Comparison of ENCODE assay signal across 26 cellular contexts in the genomic region with DNA sequence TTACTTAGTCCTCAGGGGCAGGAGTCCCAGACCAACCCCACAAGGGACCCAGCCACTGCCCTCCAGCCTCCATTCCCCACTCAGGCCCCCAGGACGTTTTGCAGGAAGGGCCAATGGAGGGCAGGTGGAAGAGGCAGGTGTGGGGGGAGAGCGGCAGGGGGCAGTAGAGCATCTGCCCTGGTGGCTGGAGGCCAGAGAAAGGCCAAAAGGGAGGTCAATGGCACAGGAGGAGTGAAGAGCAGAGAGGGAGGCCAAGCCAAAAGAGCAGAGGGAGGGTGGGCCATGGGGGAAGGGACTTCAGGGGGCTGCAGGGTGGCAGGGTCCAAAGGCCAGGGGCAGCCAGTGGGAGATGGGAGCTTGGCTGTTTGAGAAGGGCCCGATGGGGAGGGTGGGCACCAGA. TPM values are rescaled to one million over a fixed set of nuclear protein-coding genes. Genes with fewer than 3 reads are reported as not detected.
DNase-seq lines count a peak whose midpoint lies in the region; ATAC-seq, FAIRE-seq and TF ChIP-seq lines count a peak whose summit lies in the region.
"Had no signal": no experiment of that assay in that cellular context is flagged by ENCODE, and none has a peak within 500 bp of the region (broad histone marks: within the 10 kb centered on the region; RNA-seq: fewer than 3 reads in every experiment).

No MANE protein-coding gene starts in this region.

- H4K91ac ChIP-seq in H9 (ENCODE audit: insufficient read length, low read depth, low read length), result no peak overlapping the region

- H3K4me1 Mint-ChIP-seq in H9, result peaks cover 0 to 5% of the 10 kb centered on the region in 2 experiments; a peak in 3 of 4 replicates
- peaks cover 44% of the 10 kb centered on the region for H3K4me1 Mint-ChIP-seq in stimulated activated effector memory CD8-positive, alpha-beta T cell treated with anti-CD3 and anti-CD28 coated beads, Interleukin-12 subunit alpha, Interleukin-12 subunit beta, amount 100 ng/mL, for 72 hours

- no peak for TF ChIP-seq POLR2A in H54 (IDR thresholded peaks at IDR 0.05; ENCODE audit: low read depth, low read length)

- H3K9me3 Mint-ChIP-seq in H9, result peaks cover 4 to 8% of the 10 kb centered on the region in 2 experiments; a peak in 4 of 5 replicates
- H3K9me3 Mint-ChIP-seq in stimulated activated effector memory CD8-positive, alpha-beta T cell treated with anti-CD3 and anti-CD28 coated beads, Interleukin-12 subunit alpha, Interleukin-12 subunit beta, amount 100 ng/mL, for 72 hours, result no peaks in the 10 kb centered on the region
- H3K9me3 Mint-ChIP-seq: type B pancreatic cell had no signal

- H3K4ac ChIP-seq in H9 (ENCODE audit: low read depth, low read length), result no peak overlapping the region

- H3K9me2 ChIP-seq in SK-N-SH, result no peaks in the 10 kb centered on the region

- TF ChIP-seq CTCF in SK-N-SH (IDR thresholded peaks at IDR 0.05) (no peak), H9 (conservative IDR thresholded peaks at IDR 0.05) (peak; percentile 24; the same call in 1 of the 3 replicates), brain microvascular endothelial cell (IDR thresholded peaks at IDR 0.05; ENCODE audit: low read depth, low read length, missing control alignments) (peak; percentile 4)

- H3K27me3 Mint-ChIP-seq in H9 (ENCODE audit: low read depth), result peaks cover 2% of the 10 kb centered on the region

- ATAC-seq in SK-N-SH treated with all-trans-retinoic acid at 6 μM for 48 hours (no peak), HG03175 (IDR thresholded peaks at IDR 0.05; ENCODE audit: unreplicated experiment) (no peak)
- no peak for ATAC-seq in stimulated activated effector memory CD8-positive, alpha-beta T cell treated with anti-CD3 and anti-CD28 coated beads, Interleukin-12 subunit alpha, Interleukin-12 subunit beta, amount 100 ng/mL, for 72 hours
- ATAC-seq: activated CD4-positive, alpha-beta T cell treated with anti-CD3 and anti-CD28 coated beads for 36 hours; body of pancreas; heart left ventricle had no signal

- H2BK5ac ChIP-seq in H9 (ENCODE audit: insufficient read length, low read length), result no peak overlapping the region

- no peak overlapping the region for H3K27ac ChIP-seq in SK-N-SH (ENCODE audit: low read depth in 2 of 2, low read length in 1 of 2)
- no peak overlapping the region for H3K27ac ChIP-seq in H9 (ENCODE audit: insufficient read length, low read depth, low read length)
- H3K27ac ChIP-seq in brain microvascular endothelial cell, result no peak overlapping the region
- H3K27ac ChIP-seq: body of pancreas, heart left ventricle, left ventricle myocardium inferior had no signal

- no peak overlapping the region for H4K5ac ChIP-seq in H9 (ENCODE audit: insufficient read length, low read depth, low read length)

- CTCF ChIA-PET in SK-N-SH (lab: Yijun Ruan, JAX), result interaction anchor here (1.1 to 1.3 kb wide), 3 partner anchors 29 to 45 kb away, joined by 3 to 4 read pairs (median 3); no protein-coding TSS in a partner anchor

- H3F3A ChIP-seq in SK-N-SH (replicated peaks; ENCODE audit: insufficient read depth), result no peaks in the 10 kb centered on the region

- H3K36me3 Mint-ChIP-seq in H9 (ENCODE audit: insufficient read depth in 1 of 3, low read depth in 3 of 3), result peaks cover 0 to 4% (median 2%) of the 10 kb centered on the region in 3 experiments; a peak in 3 of 7 replicates
- peaks cover 26% of the 10 kb centered on the region for H3K36me3 Mint-ChIP-seq in stimulated activated effector memory CD8-positive, alpha-beta T cell treated with anti-CD3 and anti-CD28 coated beads, Interleukin-12 subunit alpha, Interleukin-12 subunit beta, amount 100 ng/mL, for 72 hours
- H3K36me3 Mint-ChIP-seq: type B pancreatic cell had no signal

- H2BK15ac ChIP-seq in H9 (ENCODE audit: low read depth, low read length), result no peak overlapping the region

- H3K27me3 ChIP-seq in SK-N-SH (ENCODE audit: insufficient read depth) (no peaks in the 10 kb centered on the region; the same call in 1 of the 2 replicates), H9 (ENCODE audit: insufficient read depth, low read length) (no peaks in the 10 kb centered on the region), brain microvascular endothelial cell (replicated peaks) (no peaks in the 10 kb centered on the region)
- H3K27me3 ChIP-seq: body of pancreas had no signal

- 45% methylated on average over 3 of the region's 3 CpGs for WGBS in SK-N-SH (ENCODE audit: low lambda C conversion rate)
- WGBS in H9 (ENCODE audit: extremely low coverage, insufficient read length, low lambda C conversion rate), result no CpG with 5 or more reads among the region's 3 CpGs

- no peak overlapping the region for H2BK12ac ChIP-seq in H9 (ENCODE audit: insufficient read length, low read depth, low read length)

- no peaks in the 10 kb centered on the region for H3K79me1 ChIP-seq in H9 (ENCODE audit: insufficient read depth, low read depth, low read length, poor library complexity, severe bottlenecking)

- H4K8ac ChIP-seq in H9 (replicated peaks; ENCODE audit: insufficient read length, low read depth, low read length), result no peak overlapping the region

- no peaks in the 10 kb centered on the region for H3K23me2 ChIP-seq in H9 (ENCODE audit: insufficient read length, low read depth, low read length, poor library complexity, severe bottlenecking)

- H3K56ac ChIP-seq in H9 (ENCODE audit: insufficient read length, low read depth, low read length), result no peak overlapping the region

- no peaks in the 10 kb centered on the region for H3K4me1 ChIP-seq in SK-N-SH (ENCODE audit: control insufficient read depth in 1 of 2, insufficient read depth in 2 of 2, low read depth in 1 of 2, low read length in 1 of 2)
- no peaks in the 10 kb centered on the region for H3K4me1 ChIP-seq in H9 (ENCODE audit: insufficient read depth, low read length)
- H3K4me1 ChIP-seq: body of pancreas, left ventricle myocardium inferior had no signal

- H3K79me2 ChIP-seq in SK-N-SH (ENCODE audit: insufficient read depth), result no peaks in the 10 kb centered on the region
- no peaks in the 10 kb centered on the region for H3K79me2 ChIP-seq in H9 (ENCODE audit: insufficient read depth, low read length)

- H2BK120ac ChIP-seq in H9 (ENCODE audit: low read depth, low read length, poor library complexity, severe bottlenecking), result no peak overlapping the region

- no peaks in the 10 kb centered on the region for H4K20me1 ChIP-seq in SK-N-SH (ENCODE audit: insufficient read depth)
- no peaks in the 10 kb centered on the region for H4K20me1 ChIP-seq in H9 (ENCODE audit: control insufficient read depth, insufficient read depth, insufficient read length)

- H3K9me3 ChIP-seq in SK-N-SH (no peaks in the 10 kb centered on the region), H9 (ENCODE audit: control insufficient read depth, low read depth, low read length) (no peaks in the 10 kb centered on the region)
- H3K9me3 ChIP-seq: body of pancreas had no signal

- H3K4me3 Mint-ChIP-seq in H9, result no peak overlapping the region
- H3K4me3 Mint-ChIP-seq in stimulated activated effector memory CD8-positive, alpha-beta T cell treated with anti-CD3 and anti-CD28 coated beads, Interleukin-12 subunit alpha, Interleukin-12 subunit beta, amount 100 ng/mL, for 72 hours, result peak overlapping the region; percentile 66
- H3K4me3 Mint-ChIP-seq: activated CD4-positive, alpha-beta T cell treated with anti-CD3 and anti-CD28 coated beads for 36 hours; type B pancreatic cell had no signal

- no peak overlapping the region for H3K18ac ChIP-seq in H9 (ENCODE audit: insufficient read length, low read depth, low read length)

- no peak overlapping the region for H3T11ph ChIP-seq in H9 (ENCODE audit: low read length)

- POLR2A ChIA-PET in SK-N-SH (lab: Yijun Ruan, JAX), result no interaction called here

- H3K9ac ChIP-seq in SK-N-SH, result no peak overlapping the region
- H3K9ac ChIP-seq in H9 (ENCODE audit: extremely low read depth, insufficient read length, low read length), result no peak overlapping the region

- no peak overlapping the region for H2AFZ ChIP-seq in SK-N-SH (ENCODE audit: low read depth)
- no peak overlapping the region for H2AFZ ChIP-seq in H9 (ENCODE audit: low read length)

- FAIRE-seq in H54 (lab: Jason Lieb, UNC), result no peak
- FAIRE-seq: GM19239, small intestine had no signal

- no peak overlapping the region for H3K14ac ChIP-seq in H9 (ENCODE audit: insufficient read depth, low read length)

- TF ChIP-seq EP300 in SK-N-SH (IDR thresholded peaks at IDR 0.05; ENCODE audit: borderline replicate concordance in 1 of 2, low read depth in 1 of 2, low read length in 1 of 2), result no peak

- in situ Hi-C loops in brain microvascular endothelial cell (cut with HindIII; ENCODE audit: low pct_ligation_motif_present, low sequenced_read_pairs), result no loop called here

- H2BK20ac ChIP-seq in H9 (ENCODE audit: low read depth, low read length, poor library complexity, severe bottlenecking), result no peak overlapping the region

- TF ChIP-seq RAD21 in SK-N-SH (IDR thresholded peaks at IDR 0.05; ENCODE audit: low read length), result no peak

- H3K4me2 ChIP-seq in SK-N-SH (no peak overlapping the region), H9 (ENCODE audit: insufficient read depth, insufficient read length, low read length) (no peak overlapping the region)

- H3K4me3 ChIP-seq in SK-N-SH (ENCODE audit: low read depth in 2 of 2, low read length in 1 of 2) (no peak overlapping the region), brain microvascular endothelial cell (ENCODE audit: low read depth, low read length) (no peak overlapping the region)
- H3K4me3 ChIP-seq: body of pancreas, heart left ventricle, left ventricle myocardium inferior had no signal

- H3K27ac Mint-ChIP-seq in H9, result no peak overlapping the region
- H3K27ac Mint-ChIP-seq in stimulated activated effector memory CD8-positive, alpha-beta T cell treated with anti-CD3 and anti-CD28 coated beads, Interleukin-12 subunit alpha, Interleukin-12 subunit beta, amount 100 ng/mL, for 72 hours, result peak overlapping the region; percentile 87
- H3K27ac Mint-ChIP-seq: activated CD4-positive, alpha-beta T cell treated with anti-CD3 and anti-CD28 coated beads for 36 hours; type B pancreatic cell had no signal

- no peak overlapping the region for H3K23ac ChIP-seq in H9 (ENCODE audit: insufficient read length, low read depth, low read length)

- no peak overlapping the region for H2AK5ac ChIP-seq in H9 (ENCODE audit: insufficient read length, low read length)

- peak; percentile 23 for DNase-seq in SK-N-SH
- DNase-seq in H9, result no peak
- no peak for DNase-seq in brain microvascular endothelial cell
- DNase-seq in stimulated activated effector memory CD8-positive, alpha-beta T cell treated with anti-CD3 and anti-CD28 coated beads, Interleukin-12 subunit alpha, Interleukin-12 subunit beta, amount 100 ng/mL, for 72 hours (ENCODE audit: low spot score in 2 of 2), result no peak
- DNase-seq in H54 (ENCODE audit: insufficient read length, low spot score), result no peak
- no peak for DNase-seq in C1 segment of cervical spinal cord (lab: John Stamatoyannopoulos, UW)
- DNase-seq: activated CD4-positive, alpha-beta T cell treated with anti-CD3 and anti-CD28 coated beads for 36 hours; body of pancreas; cortex of kidney; DMS79 treated with DMSO at 0.1 percent for 48 hours; left ventricle myocardium inferior; NCI-H1105 treated with DMSO at 0.1 percent for 48 hours; NCI-H510A treated with DMSO at 0.1 percent for 48 hours; small intestine; SW 1271 had no signal

- H3K36me3 ChIP-seq in SK-N-SH (replicated peaks in 1 of 2; ENCODE audit: control insufficient read depth in 1 of 2, insufficient read depth in 2 of 2, low read length in 1 of 2) (no peaks in the 10 kb centered on the region), brain microvascular endothelial cell (replicated peaks) (no peaks in the 10 kb centered on the region)
- H3K36me3 ChIP-seq: heart left ventricle, left ventricle myocardium inferior had no signal

RNA-seq across cellular contexts. Expression of gene GPR55, which starts 17.3 kb away (rescaled TPM):
- polyA plus RNA-seq in SK-N-SH (2012; rRNA removed), result not detected in 2 replicates
- polyA plus RNA-seq in SK-N-SH (2012; cell fraction: cytosol; rRNA removed), result not detected in 2 replicates
- polyA plus RNA-seq in SK-N-SH (2012; cell fraction: nucleus; rRNA removed), result 0.02 and 0.04 TPM in 2 replicates
- total RNA-seq in H9 (2021), result 0.11 TPM in 1 of 2 replicates, not detected in the other
- total RNA-seq: body of pancreas, HT-29, left ventricle myocardium inferior, LHCN-M2, pulmonary artery endothelial cell had no signal

RNA-seq across cellular contexts. Expression of gene SPATA3, which starts 53.5 kb away (rescaled TPM):
- not detected in 2 replicates for polyA plus RNA-seq in SK-N-SH (2012; rRNA removed)
- polyA plus RNA-seq in SK-N-SH (2012; cell fraction: cytosol; rRNA removed), result not detected in 2 replicates
- not detected in 2 replicates for polyA plus RNA-seq in SK-N-SH (2012; cell fraction: nucleus; rRNA removed)
- total RNA-seq in H9 (2021), result not detected in 2 replicates
- total RNA-seq: A172, body of pancreas, H4, heart left ventricle, HT-29, left ventricle myocardium inferior, LHCN-M2, mucosa of gallbladder, pulmonary artery endothelial cell had no signal
- polyA plus RNA-seq: heart left ventricle, small intestine had no signal
